13 cellular contexts compared by ENCODE assay signal in genomic region chr10:34492081-34492480, GRCh38.
DNase-seq lines count a peak whose midpoint lies in the region; ATAC-seq and TF ChIP-seq lines count a peak whose summit lies in the region.
"Had no signal": no experiment of that assay in that cellular context is flagged by ENCODE, and none has a peak within 500 bp of the region (broad histone marks: within the 10 kb centered on the region; RNA-seq: fewer than 3 reads in every experiment).

No MANE protein-coding gene starts in this region.

- no peak for TF ChIP-seq RAD21 in neural cell (conservative IDR thresholded peaks at IDR 0.05)

- H2AFZ ChIP-seq in DND-41 (ENCODE audit: low read depth, low read length) (no peak overlapping the region), neural cell (ENCODE audit: low read depth, low read length) (no peak overlapping the region)
- H2AFZ ChIP-seq: PC-9 had no signal

- DNase-seq in DND-41: no peak
- DNase-seq in NCI-H2081 (lab: John Stamatoyannopoulos, UW): peak; percentile 40 to 83
- DNase-seq in RWPE2 (ENCODE audit: low spot score): peak; percentile 76
- no peak for DNase-seq in upper lobe of right lung
- no peak for DNase-seq in OCI-M1 (lab: John Stamatoyannopoulos, UW)
- no peak for DNase-seq in upper lobe of left lung
- DNase-seq: activated CD8-positive, alpha-beta memory T cell treated with anti-CD3 and anti-CD28 coated beads, Interleukin-2, amount 50 U/mL, for 48 hours; BE2C; PC-9 had no signal

- H3K9me3 ChIP-seq in DND-41 (ENCODE audit: insufficient read depth, low read length, severe bottlenecking) (no peaks in the 10 kb centered on the region), RWPE2 (ENCODE audit: severe bottlenecking) (no peaks in the 10 kb centered on the region), neural cell (ENCODE audit: low read length) (no peaks in the 10 kb centered on the region), upper lobe of right lung (no peaks in the 10 kb centered on the region), upper lobe of left lung (no peaks in the 10 kb centered on the region)
- H3K9me3 ChIP-seq: BE2C, thoracic aorta had no signal

- no peaks in the 10 kb centered on the region for H3K9me2 ChIP-seq in neural cell (ENCODE audit: insufficient read depth, low read length)

- intact Hi-C loops in upper lobe of right lung (cut with DNase I): no loop called here

- H3K4me1 ChIP-seq in DND-41 (ENCODE audit: insufficient read depth, low read length): no peaks in the 10 kb centered on the region
- peaks cover 53% of the 10 kb centered on the region for H3K4me1 ChIP-seq in RWPE2 (ENCODE audit: insufficient read depth, poor library complexity, severe bottlenecking)
- peaks cover 8% of the 10 kb centered on the region for H3K4me1 ChIP-seq in upper lobe of right lung
- no peaks in the 10 kb centered on the region for H3K4me1 ChIP-seq in upper lobe of left lung
- H3K4me1 ChIP-seq: BE2C had no signal

- H3F3A ChIP-seq in neural cell (ENCODE audit: insufficient read depth, low read length, poor library complexity, severe bottlenecking): no peaks in the 10 kb centered on the region

- TF ChIP-seq POLR2A in upper lobe of left lung (IDR thresholded peaks at IDR 0.05): no peak

- H3K4me2 ChIP-seq in DND-41 (ENCODE audit: insufficient read depth, low read length) (no peak overlapping the region), neural cell (ENCODE audit: low read length) (peak overlapping the region; percentile 18)
- H3K4me2 ChIP-seq: PC-9 had no signal

- 84 to 87% methylated on average over 7 of the region's 7 CpGs for WGBS in upper lobe of left lung, 2 donors

- ATAC-seq in DND-41 (ENCODE audit: insufficient read depth, low read depth): 0 out of 3 replicates have a peak, but pooled peaks have one; percentile 35
- peak; percentile 77 for ATAC-seq in RWPE2 (ENCODE audit: low read depth)
- ATAC-seq in upper lobe of right lung: no peak
- no peak for ATAC-seq in GM18519 (IDR thresholded peaks at IDR 0.05; ENCODE audit: low FRiP score, unreplicated experiment)
- no peak for ATAC-seq in upper lobe of left lung (ENCODE audit: low FRiP score in 2 of 2)

- H3K27ac ChIP-seq in DND-41 (ENCODE audit: low read length) (no peak overlapping the region), RWPE2 (ENCODE audit: poor library complexity, severe bottlenecking) (peak overlapping the region; percentile 86), neural cell (ENCODE audit: low read length) (peak overlapping the region; percentile 45), upper lobe of right lung (no peak overlapping the region), upper lobe of left lung (no peak overlapping the region)
- H3K27ac ChIP-seq: PC-9, thoracic aorta, VCaP had no signal

- H3K4me3 ChIP-seq in DND-41 (ENCODE audit: low read depth in 1 of 2, low read length in 2 of 2): no peak overlapping the region
- H3K4me3 ChIP-seq in RWPE2 (ENCODE audit: severe bottlenecking): no peak overlapping the region
- H3K4me3 ChIP-seq in neural cell (ENCODE audit: low read length): peak overlapping the region; percentile 23
- no peak overlapping the region for H3K4me3 ChIP-seq in upper lobe of right lung
- H3K4me3 ChIP-seq in upper lobe of left lung: no peak overlapping the region
- H3K4me3 ChIP-seq: PC-9, thoracic aorta had no signal

- TF ChIP-seq CTCF in DND-41 (IDR thresholded peaks at IDR 0.05; ENCODE audit: borderline replicate concordance, extremely low read depth, low read length, poor library complexity, severe bottlenecking) (no peak), RWPE2 (IDR thresholded peaks at IDR 0.05; ENCODE audit: poor library complexity, severe bottlenecking) (no peak), neural cell (IDR thresholded peaks at IDR 0.05; ENCODE audit: poor library complexity, severe bottlenecking) (no peak), upper lobe of right lung (IDR thresholded peaks at IDR 0.05) (no peak), upper lobe of left lung (IDR thresholded peaks at IDR 0.05) (no peak)

- H4K20me1 ChIP-seq in DND-41 (ENCODE audit: insufficient read depth, low read length) (no peaks in the 10 kb centered on the region; the same call in 1 of the 2 replicates), neural cell (ENCODE audit: insufficient read depth) (no peaks in the 10 kb centered on the region)

- H3K9ac ChIP-seq in DND-41 (ENCODE audit: low read depth, low read length) (no peak overlapping the region), neural cell (ENCODE audit: low read length) (peak overlapping the region; percentile 4)

- H3K36me3 ChIP-seq in DND-41 (ENCODE audit: insufficient read depth, low read length) (no peaks in the 10 kb centered on the region), RWPE2 (ENCODE audit: low read depth) (no peaks in the 10 kb centered on the region), neural cell (ENCODE audit: insufficient read depth, low read length) (no peaks in the 10 kb centered on the region), upper lobe of right lung (no peaks in the 10 kb centered on the region), upper lobe of left lung (no peaks in the 10 kb centered on the region)
- H3K36me3 ChIP-seq: BE2C, thoracic aorta had no signal

- no peaks in the 10 kb centered on the region for H3K27me3 ChIP-seq in DND-41 (ENCODE audit: insufficient read depth, low read length, poor library complexity)
- H3K27me3 ChIP-seq in RWPE2 (ENCODE audit: insufficient read depth, poor library complexity, severe bottlenecking): no peaks in the 10 kb centered on the region
- H3K27me3 ChIP-seq in neural cell (ENCODE audit: insufficient read depth, low read depth, low read length): no peaks in the 10 kb centered on the region
- no peaks in the 10 kb centered on the region for H3K27me3 ChIP-seq in upper lobe of right lung
- no peaks in the 10 kb centered on the region for H3K27me3 ChIP-seq in upper lobe of left lung
- H3K27me3 ChIP-seq: BE2C had no signal

- H3K79me2 ChIP-seq in DND-41 (ENCODE audit: insufficient read depth, low read length): no peaks in the 10 kb centered on the region
- no peaks in the 10 kb centered on the region for H3K79me2 ChIP-seq in neural cell (replicated peaks; ENCODE audit: insufficient read depth, low read length)

- TF ChIP-seq EP300 in neural cell (conservative IDR thresholded peaks at IDR 0.05; ENCODE audit: poor library complexity, severe bottlenecking) (no peak), upper lobe of left lung (IDR thresholded peaks at IDR 0.05) (no peak)

TF ChIP-seq in neural cell, 6 proteins besides CTCF, POLR2A, EP300 and RAD21:
- TF ChIP-seq SMC3 (conservative IDR thresholded peaks at IDR 0.05; ENCODE audit: poor library complexity): no peak
- TF ChIP-seq, protein P1, sequence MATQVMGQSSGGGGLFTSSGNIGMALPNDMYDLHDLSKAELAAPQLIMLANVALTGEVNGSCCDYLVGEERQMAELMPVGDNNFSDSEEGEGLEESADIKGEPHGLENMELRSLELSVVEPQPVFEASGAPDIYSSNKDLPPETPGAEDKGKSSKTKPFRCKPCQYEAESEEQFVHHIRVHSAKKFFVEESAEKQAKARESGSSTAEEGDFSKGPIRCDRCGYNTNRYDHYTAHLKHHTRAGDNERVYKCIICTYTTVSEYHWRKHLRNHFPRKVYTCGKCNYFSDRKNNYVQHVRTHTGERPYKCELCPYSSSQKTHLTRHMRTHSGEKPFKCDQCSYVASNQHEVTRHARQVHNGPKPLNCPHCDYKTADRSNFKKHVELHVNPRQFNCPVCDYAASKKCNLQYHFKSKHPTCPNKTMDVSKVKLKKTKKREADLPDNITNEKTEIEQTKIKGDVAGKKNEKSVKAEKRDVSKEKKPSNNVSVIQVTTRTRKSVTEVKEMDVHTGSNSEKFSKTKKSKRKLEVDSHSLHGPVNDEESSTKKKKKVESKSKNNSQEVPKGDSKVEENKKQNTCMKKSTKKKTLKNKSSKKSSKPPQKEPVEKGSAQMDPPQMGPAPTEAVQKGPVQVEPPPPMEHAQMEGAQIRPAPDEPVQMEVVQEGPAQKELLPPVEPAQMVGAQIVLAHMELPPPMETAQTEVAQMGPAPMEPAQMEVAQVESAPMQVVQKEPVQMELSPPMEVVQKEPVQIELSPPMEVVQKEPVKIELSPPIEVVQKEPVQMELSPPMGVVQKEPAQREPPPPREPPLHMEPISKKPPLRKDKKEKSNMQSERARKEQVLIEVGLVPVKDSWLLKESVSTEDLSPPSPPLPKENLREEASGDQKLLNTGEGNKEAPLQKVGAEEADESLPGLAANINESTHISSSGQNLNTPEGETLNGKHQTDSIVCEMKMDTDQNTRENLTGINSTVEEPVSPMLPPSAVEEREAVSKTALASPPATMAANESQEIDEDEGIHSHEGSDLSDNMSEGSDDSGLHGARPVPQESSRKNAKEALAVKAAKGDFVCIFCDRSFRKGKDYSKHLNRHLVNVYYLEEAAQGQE (IDR thresholded peaks at IDR 0.05; ENCODE audit: borderline replicate concordance): no peak

Comparison
In these comparisons a context has a peak if more than half of its experiments do, and no peak if none do; other contexts are left out.
1. ATAC-seq: peak in DND-41 (single experiment) and RWPE2 (single experiment); none in upper lobe of right lung (single experiment), GM18519 (single experiment) and upper lobe of left lung (0 of 2).
2. DNase-seq: peak in NCI-H2081 (2 of 2) and RWPE2 (single experiment); none in DND-41 (single experiment), upper lobe of right lung (single experiment), OCI-M1 (single experiment) and upper lobe of left lung (0 of 2).
3. H3K27ac ChIP-seq: peak in RWPE2 (single experiment) and neural cell (single experiment); none in DND-41 (single experiment), upper lobe of right lung (single experiment) and upper lobe of left lung (0 of 4).